In genomic region chr2:232925153-232925768, GRCh38 we compare ENCODE assay signal across 1 cellular context.
TF ChIP-seq lines count a peak whose summit lies in the region.

No MANE protein-coding gene starts in this region.

TF ChIP-seq in GM12878, 131 proteins besides CTCF, POLR2A, EP300 and RAD21 (continued from another document):
- TF ChIP-seq, protein P1, sequence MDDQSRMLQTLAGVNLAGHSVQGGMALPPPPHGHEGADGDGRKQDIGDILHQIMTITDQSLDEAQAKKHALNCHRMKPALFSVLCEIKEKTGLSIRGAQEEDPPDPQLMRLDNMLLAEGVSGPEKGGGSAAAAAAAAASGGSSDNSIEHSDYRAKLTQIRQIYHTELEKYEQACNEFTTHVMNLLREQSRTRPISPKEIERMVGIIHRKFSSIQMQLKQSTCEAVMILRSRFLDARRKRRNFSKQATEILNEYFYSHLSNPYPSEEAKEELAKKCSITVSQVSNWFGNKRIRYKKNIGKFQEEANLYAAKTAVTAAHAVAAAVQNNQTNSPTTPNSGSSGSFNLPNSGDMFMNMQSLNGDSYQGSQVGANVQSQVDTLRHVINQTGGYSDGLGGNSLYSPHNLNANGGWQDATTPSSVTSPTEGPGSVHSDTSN (IDR thresholded peaks at IDR 0.05; ENCODE audit: insufficient replicate concordance, low read depth, low read length), result no peak
- no peak for TF ChIP-seq ASH2L (IDR thresholded peaks at IDR 0.05; ENCODE audit: borderline replicate concordance, low read depth)
